Comparison of ENCODE assay signal across 9 cellular contexts in the genomic region with DNA sequence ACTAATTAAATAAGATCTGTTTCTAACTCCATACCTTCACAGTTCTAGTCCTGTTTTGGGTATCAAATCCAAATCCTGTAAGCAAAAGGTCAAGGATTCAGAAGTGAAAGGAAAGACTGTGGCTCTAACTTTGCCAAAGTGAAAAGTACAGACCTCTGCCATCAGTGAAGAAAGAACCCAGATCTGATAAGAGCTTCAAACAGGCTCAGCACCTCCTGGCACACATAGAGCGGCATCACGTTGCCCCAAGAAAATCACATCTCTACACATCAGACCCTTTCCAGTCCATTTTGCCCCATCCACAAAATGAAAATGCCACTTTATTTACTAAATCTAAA. TPM values are rescaled to one million over a fixed set of nuclear protein-coding genes. Genes with fewer than 3 reads are reported as not detected.
DNase-seq lines count a peak whose midpoint lies in the region; ATAC-seq lines count a peak whose summit lies in the region.
"Had no signal": no experiment of that assay in that cellular context is flagged by ENCODE, and none has a peak within 500 bp of the region (broad histone marks: within the 10 kb centered on the region; RNA-seq: fewer than 3 reads in every experiment).

No MANE protein-coding gene starts in this region.

- H3K4me3 ChIP-seq in mucosa of stomach (ENCODE audit: low read length) (no peak overlapping the region), aorta (ENCODE audit: low read length in 2 of 2) (no peak overlapping the region)

- H3K4me3 Mint-ChIP-seq in activated naive CD8-positive, alpha-beta T cell treated with anti-CD3 and anti-CD28 coated beads, Interleukin-2, amount 10 ng/mL, durations not matched to agents 7 days and 5 days, result no peak overlapping the region
- H3K4me3 Mint-ChIP-seq in activated naive CD8-positive, alpha-beta T cell treated with anti-CD3 and anti-CD28 coated beads for 36 hours, result no peak overlapping the region

- H3K36me3 Mint-ChIP-seq in activated naive CD8-positive, alpha-beta T cell treated with anti-CD3 and anti-CD28 coated beads, Interleukin-2, amount 10 ng/mL, durations not matched to agents 7 days and 5 days, result peaks cover 9% of the 10 kb centered on the region
- peaks cover 10% of the 10 kb centered on the region for H3K36me3 Mint-ChIP-seq in activated naive CD8-positive, alpha-beta T cell treated with anti-CD3 and anti-CD28 coated beads for 36 hours

- peaks cover 26% of the 10 kb centered on the region for H3K4me1 Mint-ChIP-seq in activated naive CD8-positive, alpha-beta T cell treated with anti-CD3 and anti-CD28 coated beads, Interleukin-2, amount 10 ng/mL, durations not matched to agents 7 days and 5 days
- peaks cover 37% of the 10 kb centered on the region for H3K4me1 Mint-ChIP-seq in activated naive CD8-positive, alpha-beta T cell treated with anti-CD3 and anti-CD28 coated beads for 36 hours

- no peaks in the 10 kb centered on the region for H3K27me3 ChIP-seq in mucosa of stomach (ENCODE audit: control insufficient read depth, insufficient read depth, low read length)
- no peaks in the 10 kb centered on the region for H3K27me3 ChIP-seq in aorta (ENCODE audit: control insufficient read depth in 1 of 2, insufficient read depth in 2 of 2, low read length in 1 of 2)

- peak; percentile 40 for ATAC-seq in activated naive CD8-positive, alpha-beta T cell treated with anti-CD3 and anti-CD28 coated beads, Interleukin-2, amount 10 ng/mL, durations not matched to agents 7 days and 5 days (ENCODE audit: low read depth)
- no peak for ATAC-seq in aorta (ENCODE audit: low FRiP score)
- no peak for ATAC-seq in esophagus mucosa

- intact Hi-C loops in aorta (cut with DNase I), result loop anchor here (1.0 to 5.0 kb wide), 2 partner anchors 72 to 73 kb away; no protein-coding TSS in a partner anchor

- no peak for DNase-seq in activated naive CD8-positive, alpha-beta T cell treated with anti-CD3 and anti-CD28 coated beads, Interleukin-2, amount 10 ng/mL, durations not matched to agents 7 days and 5 days
- DNase-seq in activated naive CD8-positive, alpha-beta T cell treated with anti-CD3 and anti-CD28 coated beads for 36 hours, result no peak
- DNase-seq in caudate nucleus (lab: John Stamatoyannopoulos, UW) (no peak), aorta (no peak), NCI-H345 (lab: John Stamatoyannopoulos, UW) (no peak), NCI-H748 (lab: John Stamatoyannopoulos, UW; ENCODE audit: unreplicated experiment) (no peak)

- no peaks in the 10 kb centered on the region for H3K27me3 Mint-ChIP-seq in activated naive CD8-positive, alpha-beta T cell treated with anti-CD3 and anti-CD28 coated beads, Interleukin-2, amount 10 ng/mL, durations not matched to agents 7 days and 5 days
- H3K27me3 Mint-ChIP-seq in activated naive CD8-positive, alpha-beta T cell treated with anti-CD3 and anti-CD28 coated beads for 36 hours, result no peaks in the 10 kb centered on the region

- no peaks in the 10 kb centered on the region for H3K9me3 ChIP-seq in mucosa of stomach (ENCODE audit: control insufficient read depth, low read length)
- no peaks in the 10 kb centered on the region for H3K9me3 ChIP-seq in aorta (ENCODE audit: control insufficient read depth, low read length)
- H3K9me3 ChIP-seq: HAP-1 had no signal

- H3K9ac ChIP-seq in mucosa of stomach (ENCODE audit: low read length), result peak overlapping the region; percentile 50

- H3K27ac Mint-ChIP-seq in activated naive CD8-positive, alpha-beta T cell treated with anti-CD3 and anti-CD28 coated beads, Interleukin-2, amount 10 ng/mL, durations not matched to agents 7 days and 5 days, result no peak overlapping the region
- H3K27ac Mint-ChIP-seq in activated naive CD8-positive, alpha-beta T cell treated with anti-CD3 and anti-CD28 coated beads for 36 hours, result no peak overlapping the region

- no peaks in the 10 kb centered on the region for H3K9me3 Mint-ChIP-seq in activated naive CD8-positive, alpha-beta T cell treated with anti-CD3 and anti-CD28 coated beads, Interleukin-2, amount 10 ng/mL, durations not matched to agents 7 days and 5 days
- H3K9me3 Mint-ChIP-seq in activated naive CD8-positive, alpha-beta T cell treated with anti-CD3 and anti-CD28 coated beads for 36 hours, result no peaks in the 10 kb centered on the region

- WGBS in aorta, 2 donors, result 3 to 9% methylated on average over 2 of the region's 2 CpGs

- POLR2A ChIA-PET in activated naive CD8-positive, alpha-beta T cell treated with anti-CD3 and anti-CD28 coated beads, Interleukin-2, amount 10 ng/mL, durations not matched to agents 7 days and 5 days (lab: Charles Lee), result interaction anchor here (0.7 to 1.9 kb wide), 6 partner anchors 23 to 100 kb away, joined by 3 to 15 read pairs (median 3); partner anchors contain the start of gene ZCCHC8

- H3K36me3 ChIP-seq in mucosa of stomach (ENCODE audit: control insufficient read depth, insufficient read depth, low read length), result no peaks in the 10 kb centered on the region
- no peaks in the 10 kb centered on the region for H3K36me3 ChIP-seq in aorta (ENCODE audit: control insufficient read depth in 1 of 2, insufficient read depth in 2 of 2, low read length in 1 of 2)
- H3K36me3 ChIP-seq: HAP-1 had no signal

- peak overlapping the region; percentile 85 for H3K27ac ChIP-seq in caudate nucleus (ENCODE audit: low read depth, low read length)
- H3K27ac ChIP-seq in aorta (ENCODE audit: low read depth in 1 of 2, low read length in 2 of 2), result peak overlapping the region; percentile 63 to 100

- H3K4me1 ChIP-seq in mucosa of stomach (ENCODE audit: control insufficient read depth, insufficient read depth, low read length) (peaks cover 18% of the 10 kb centered on the region), aorta (ENCODE audit: control insufficient read depth in 1 of 2, insufficient read depth in 2 of 2, low read length in 2 of 2) (no peaks in the 10 kb centered on the region)

RNA-seq across cellular contexts. Expression of gene CLIP1, which starts 23.2 kb away (rescaled TPM):
- 10 to 100 TPM; 61.2 to 61.5 TPM for total RNA-seq in activated naive CD8-positive, alpha-beta T cell treated with anti-CD3 and anti-CD28 coated beads, Interleukin-2, amount 10 ng/mL, durations not matched to agents 7 days and 5 days
- total RNA-seq in activated naive CD8-positive, alpha-beta T cell treated with anti-CD3 and anti-CD28 coated beads for 36 hours, result 10 to 100 TPM; 32.4 to 33.9 TPM
- total RNA-seq in aorta, result 100 to 1,000 TPM; 125 to 182 TPM
- polyA plus RNA-seq in aorta, result 10 to 100 TPM; 33.2 to 37.2 TPM
- 132 TPM for total RNA-seq in esophagus mucosa
